Comparison of ENCODE assay signal across 1 cellular context in genomic region chr3:48184299-48184698, GRCh38.
TF ChIP-seq lines count a peak whose summit lies in the region.

No MANE protein-coding gene starts in this region.

TF ChIP-seq in GM23338, 12 proteins besides CTCF, POLR2A, EP300 and RAD21:
- TF ChIP-seq JUNB (IDR thresholded peaks at IDR 0.05; ENCODE audit: unreplicated experiment): no peak
- TF ChIP-seq NANOG (IDR thresholded peaks at IDR 0.05; ENCODE audit: borderline replicate concordance): no peak
TF ChIP-seq in GM23338: peak in this region for 0.
